Comparison of ENCODE assay signal across 16 cellular contexts in the genomic region with DNA sequence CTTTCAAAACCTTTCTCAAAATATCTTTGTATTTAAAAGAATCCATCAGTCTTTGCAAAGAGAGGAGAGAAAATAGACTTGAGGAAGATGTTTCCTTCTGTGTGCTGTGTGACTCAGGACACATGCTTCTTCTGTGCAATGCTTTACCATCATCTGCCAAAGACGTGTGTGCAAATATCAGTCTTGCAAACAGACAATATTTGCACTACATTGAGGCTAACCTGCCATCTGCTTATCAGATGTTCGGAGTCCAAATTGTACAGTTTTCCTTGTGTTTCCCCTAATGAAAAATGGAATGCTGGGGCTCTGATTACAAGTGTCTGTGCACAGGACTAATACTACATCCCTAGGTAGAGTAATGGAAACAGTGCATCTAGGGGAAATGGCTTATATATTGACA.
"Had no signal": no experiment of that assay in that cellular context is flagged by ENCODE, and none has a peak within 500 bp of the region (broad histone marks: within the 10 kb centered on the region; RNA-seq: fewer than 3 reads in every experiment).

No MANE protein-coding gene starts in this region.

- DNase-seq: esophagus squamous epithelium; foreskin fibroblast; kidney; left cardiac atrium; left ventricle myocardium superior; mesendoderm; naive B cell; occipital lobe; pancreas; right cardiac atrium; stimulated activated CD4-positive, alpha-beta T cell treated with anti-CD3 and anti-CD28 coated beads, Interleukin-4, amount 100 ng/mL, for 1 hour; stimulated activated CD8-positive, alpha-beta memory T cell treated with anti-CD3 and anti-CD28 coated beads, Interleukin-4, amount 100 ng/mL, for 48 hours; stimulated activated naive CD8-positive, alpha-beta T cell treated with anti-CD3 and anti-CD28 coated beads, Interleukin-15, Interleukin-2, amounts not matched to agents 100 U/mL and 50 U/mL, for 24 hours; upper lobe of right lung had no signal

- H3K27me3 ChIP-seq: esophagus squamous epithelium, pancreas, tibial nerve, upper lobe of right lung had no signal

- H3K9me3 ChIP-seq: esophagus squamous epithelium, pancreas, tibial nerve, upper lobe of right lung had no signal

- FAIRE-seq: colon, kidney, pancreas had no signal

- H3K36me3 ChIP-seq: esophagus squamous epithelium, pancreas, tibial nerve, upper lobe of right lung had no signal

- H3K4me3 ChIP-seq: esophagus squamous epithelium, pancreas, tibial nerve, upper lobe of right lung had no signal

- H3K4me1 ChIP-seq: esophagus squamous epithelium, pancreas, tibial nerve, upper lobe of right lung had no signal

- H3K27ac ChIP-seq: esophagus squamous epithelium, pancreas, tibial nerve, upper lobe of right lung had no signal
